20 cellular contexts compared by ENCODE assay signal in genomic region chr13:24221007-24221406, GRCh38.
DNase-seq lines count a peak whose midpoint lies in the region; ATAC-seq and TF ChIP-seq lines count a peak whose summit lies in the region.
"Had no signal": no experiment of that assay in that cellular context is flagged by ENCODE, and none has a peak within 500 bp of the region (broad histone marks: within the 10 kb centered on the region; RNA-seq: fewer than 3 reads in every experiment).

No MANE protein-coding gene starts in this region.

- H2AFZ ChIP-seq in neural progenitor cell (replicated peaks), result no peak overlapping the region

- H3K36me3 ChIP-seq in neural progenitor cell, result no peaks in the 10 kb centered on the region
- H3K36me3 ChIP-seq: vagina had no signal

- H3K9me3 Mint-ChIP-seq in neural progenitor cell, result no peaks in the 10 kb centered on the region
- H3K9me3 Mint-ChIP-seq: activated CD4-positive, alpha-beta T cell treated with anti-CD3 and anti-CD28 coated beads, Interleukin-2, amount 10 ng/mL, durations not matched to agents 7 days and 5 days; stimulated activated naive CD8-positive, alpha-beta T cell treated with anti-CD3 and anti-CD28 coated beads, Interleukin-15, Interleukin-2, amounts not matched to agents 100 ng/mL and 50 ng/mL, for 24 hours had no signal

- no peaks in the 10 kb centered on the region for H4K20me1 ChIP-seq in neural progenitor cell (ENCODE audit: low read depth)

- no peak overlapping the region for H3K4me3 ChIP-seq in neural progenitor cell
- H3K4me3 ChIP-seq: vagina had no signal

- in situ Hi-C loops in Caki2 (cut with HindIII; ENCODE audit: low pct_unique_long_range_greater_than_20kb, low sequenced_read_pairs), result no loop called here

- no peak overlapping the region for H3K4me3 Mint-ChIP-seq in neural progenitor cell
- H3K4me3 Mint-ChIP-seq: activated CD4-positive, alpha-beta T cell treated with anti-CD3 and anti-CD28 coated beads, Interleukin-2, amount 10 ng/mL, durations not matched to agents 7 days and 5 days; stimulated activated naive CD8-positive, alpha-beta T cell treated with anti-CD3 and anti-CD28 coated beads, Interleukin-15, Interleukin-2, amounts not matched to agents 100 ng/mL and 50 ng/mL, for 24 hours had no signal

- H3F3A ChIP-seq in neural progenitor cell (ENCODE audit: low read depth), result peaks cover 3% of the 10 kb centered on the region

- H3K27ac ChIP-seq in neural progenitor cell, result no peak overlapping the region
- H3K27ac ChIP-seq: vagina had no signal

- peaks cover 32% of the 10 kb centered on the region for H3K4me1 Mint-ChIP-seq in neural progenitor cell

- no peaks in the 10 kb centered on the region for H3K9me3 ChIP-seq in neural progenitor cell (ENCODE audit: low read depth)
- H3K9me3 ChIP-seq: vagina had no signal

- H3K4me2 ChIP-seq in neural progenitor cell, result no peak overlapping the region

- H3K36me3 Mint-ChIP-seq in neural progenitor cell, result peaks cover 10% of the 10 kb centered on the region

- ATAC-seq in GM21786 (IDR thresholded peaks at IDR 0.05; ENCODE audit: unreplicated experiment), result no peak
- ATAC-seq: left cardiac atrium, sciatic nerve had no signal

- H3K9ac ChIP-seq in neural progenitor cell, result no peak overlapping the region

- no peak for TF ChIP-seq CTCF in neural progenitor cell (IDR thresholded peaks at IDR 0.05)

- H3K27me3 ChIP-seq in neural progenitor cell, result no peaks in the 10 kb centered on the region
- H3K27me3 ChIP-seq: vagina had no signal

- peaks cover 11% of the 10 kb centered on the region for H3K4me1 ChIP-seq in neural progenitor cell

- peaks cover 2% of the 10 kb centered on the region for H3K27me3 Mint-ChIP-seq in neural progenitor cell (ENCODE audit: insufficient read depth, low read depth)
- H3K27me3 Mint-ChIP-seq: activated CD4-positive, alpha-beta T cell treated with anti-CD3 and anti-CD28 coated beads, Interleukin-2, amount 10 ng/mL, durations not matched to agents 7 days and 5 days; stimulated activated naive CD8-positive, alpha-beta T cell treated with anti-CD3 and anti-CD28 coated beads, Interleukin-15, Interleukin-2, amounts not matched to agents 100 ng/mL and 50 ng/mL, for 24 hours had no signal

- peak; percentile 47 for DNase-seq in Caki2 (ENCODE audit: low read depth)
- peak; percentile 62 for DNase-seq in NCI-H460 (ENCODE audit: extremely low read depth, low read depth)
- DNase-seq in fibroblast of gingiva (ENCODE audit: low read depth), result peak; percentile 21
- DNase-seq in neural progenitor cell (ENCODE audit: low spot score), result no peak
- DNase-seq in activated CD4-positive, alpha-beta T cell treated with anti-CD3 and anti-CD28 coated beads, Interleukin-2, amount 50 U/mL, for 1 hour, result no peak
- no peak for DNase-seq in activated CD8-positive, alpha-beta memory T cell treated with anti-CD3 and anti-CD28 coated beads, Interleukin-2, amount 50 U/mL, for 48 hours
- DNase-seq in AG20443 (ENCODE audit: low spot score), result no peak
- DNase-seq: activated CD4-positive, alpha-beta T cell treated with anti-CD3 and anti-CD28 coated beads, Interleukin-2, amount 10 ng/mL, durations not matched to agents 7 days and 5 days; activated naive CD4-positive, alpha-beta T cell; activated T-cell treated with anti-CD3 and anti-CD28 coated beads for 4 hours; left cardiac atrium; NCI-H1417 treated with DMSO at 0.1 percent for 48 hours; NCI-H2171 treated with DMSO at 0.1 percent for 48 hours; occipital lobe; stimulated activated CD4-positive, alpha-beta T cell treated with anti-CD3 and anti-CD28 coated beads, Interleukin-1b, Interleukin-23, amount 100 ng/mL, for 48 hours; SW 1271 had no signal

- H3K79me2 ChIP-seq in neural progenitor cell (ENCODE audit: low read depth), result no peaks in the 10 kb centered on the region

- H3K27ac Mint-ChIP-seq in neural progenitor cell, result peak overlapping the region; percentile 29
- H3K27ac Mint-ChIP-seq: activated CD4-positive, alpha-beta T cell treated with anti-CD3 and anti-CD28 coated beads, Interleukin-2, amount 10 ng/mL, durations not matched to agents 7 days and 5 days; stimulated activated naive CD8-positive, alpha-beta T cell treated with anti-CD3 and anti-CD28 coated beads, Interleukin-15, Interleukin-2, amounts not matched to agents 100 ng/mL and 50 ng/mL, for 24 hours had no signal

Comparison
In these comparisons a context has a peak if more than half of its experiments do, and no peak if none do; other contexts are left out.
1. DNase-seq: peak in Caki2 (single experiment), NCI-H460 (single experiment) and fibroblast of gingiva (single experiment); none in neural progenitor cell (single experiment), activated CD4-positive, alpha-beta T cell treated with anti-CD3 and anti-CD28 coated beads, Interleukin-2, amount 50 U/mL, for 1 hour (single experiment), activated CD8-positive, alpha-beta memory T cell treated with anti-CD3 and anti-CD28 coated beads, Interleukin-2, amount 50 U/mL, for 48 hours (single experiment) and AG20443 (single experiment).